ENCODE assay signal across 22 cellular contexts in the genomic region with DNA sequence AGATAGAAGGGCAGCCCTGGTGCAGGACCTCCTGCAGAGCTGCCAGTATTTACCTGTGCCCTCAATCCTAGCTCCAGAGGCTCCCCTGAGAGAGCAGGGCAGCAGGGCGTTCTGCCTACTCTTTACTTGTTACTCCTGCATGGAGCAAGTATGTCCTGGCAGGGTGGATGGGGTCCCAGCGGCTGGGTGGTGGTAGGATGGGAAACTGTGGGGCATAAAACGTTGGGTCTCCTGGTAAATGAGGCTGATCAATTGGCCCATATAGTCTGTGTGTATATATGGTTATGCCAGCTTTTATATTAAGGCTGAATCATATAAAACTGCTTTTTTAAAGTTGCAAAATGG.
"Had no signal": no experiment of that assay in that cellular context is flagged by ENCODE, and none has a peak within 500 bp of the region (broad histone marks: within the 10 kb centered on the region; RNA-seq: fewer than 3 reads in every experiment).

No MANE protein-coding gene starts in this region.

- H3K4me3 ChIP-seq: colonic mucosa, gastroesophageal sphincter, heart left ventricle, hepatocyte, left lung, lower lobe of right lung, mucosa of descending colon had no signal

- H3K4me2 ChIP-seq: hepatocyte had no signal

- H2AFZ ChIP-seq: hepatocyte had no signal

- H3K27ac Mint-ChIP-seq: dendritic cell treated with granulocyte-macrophage colony-stimulating factor and Interleukin-4, amounts not matched to agents 40 ng/mL and 50 ng/mL, for 4 days; effector memory CD8-positive, alpha-beta T cell; endodermal cell; immature natural killer cell; mesothelial cell of epicardium had no signal

- H3K27me3 Mint-ChIP-seq: dendritic cell treated with granulocyte-macrophage colony-stimulating factor and Interleukin-4, amounts not matched to agents 40 ng/mL and 50 ng/mL, for 4 days had no signal

- DNase-seq: colonic mucosa; cortex of kidney; effector CD8-positive, alpha-beta T cell; effector memory CD8-positive, alpha-beta T cell; erythroblast; foreskin keratinocyte; hypothalamus; immature natural killer cell; left cardiac atrium; left ventricle myocardium superior; lower lobe of right lung; mesenchymal stem cell had no signal

- H3K27me3 ChIP-seq: colonic mucosa, foreskin keratinocyte, gastroesophageal sphincter, heart left ventricle, hepatocyte, left lung had no signal

- H3K4me1 ChIP-seq: colonic mucosa, foreskin keratinocyte, left lung, lower lobe of right lung had no signal

- H3K4me1 Mint-ChIP-seq: immature natural killer cell had no signal

- ATAC-seq: effector memory CD8-positive, alpha-beta T cell; esophagus mucosa; foreskin keratinocyte; gastroesophageal sphincter; left cardiac atrium; left lung; left ventricle myocardium superior; mucosa of descending colon had no signal

- H3K4me3 Mint-ChIP-seq: dendritic cell treated with granulocyte-macrophage colony-stimulating factor and Interleukin-4, amounts not matched to agents 40 ng/mL and 50 ng/mL, for 4 days; effector memory CD8-positive, alpha-beta T cell; endodermal cell; immature natural killer cell; mesothelial cell of epicardium had no signal

- H3K9me3 ChIP-seq: colonic mucosa had no signal

- H3K27ac ChIP-seq: colonic mucosa, epithelial cell of prostate, foreskin keratinocyte, heart left ventricle, hepatocyte, left lung, lower lobe of right lung had no signal

- H3K36me3 ChIP-seq: colonic mucosa, heart left ventricle, left lung, lower lobe of right lung had no signal
